Comparison of ENCODE assay signal across 20 cellular contexts in the genomic region with DNA sequence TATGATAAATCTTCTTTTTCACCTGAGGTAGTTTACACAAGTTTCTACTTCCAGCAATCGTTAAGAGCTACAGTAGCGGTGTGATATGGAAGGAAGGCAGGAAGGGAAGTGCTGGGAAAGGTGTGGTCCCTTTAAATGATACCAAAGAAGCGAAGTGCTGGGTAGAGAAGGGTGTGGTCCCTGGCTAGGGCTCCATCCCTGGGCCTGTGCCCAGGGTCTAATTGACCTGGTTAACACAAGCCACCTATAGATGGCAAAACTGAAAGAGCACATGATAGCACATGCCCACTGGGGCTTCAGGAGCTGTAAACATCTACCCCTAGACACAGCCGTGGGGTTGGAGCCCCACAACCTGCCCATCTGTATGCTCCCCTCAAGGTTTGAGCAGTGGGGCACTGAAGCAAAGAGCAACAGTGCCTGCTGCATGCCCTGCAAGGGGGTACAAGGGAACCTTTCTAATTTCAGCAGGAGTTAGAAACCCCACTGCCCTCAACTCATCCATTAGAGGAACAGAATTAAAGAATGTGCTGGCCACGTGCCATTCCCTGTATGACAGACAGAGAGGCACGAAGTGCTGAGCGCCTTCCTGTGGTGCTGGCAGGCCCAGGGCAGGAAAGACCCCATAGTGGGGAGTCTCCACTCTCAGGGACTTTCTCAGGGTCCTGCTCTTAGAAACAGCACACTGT.
DNase-seq lines count a peak whose midpoint lies in the region; ATAC-seq, FAIRE-seq and TF ChIP-seq lines count a peak whose summit lies in the region.
"Had no signal": no experiment of that assay in that cellular context is flagged by ENCODE, and none has a peak within 500 bp of the region (broad histone marks: within the 10 kb centered on the region; RNA-seq: fewer than 3 reads in every experiment).

No MANE protein-coding gene starts in this region.

- no peaks in the 10 kb centered on the region for H4K20me1 ChIP-seq in H1 (replicated peaks in 1 of 2; ENCODE audit: control insufficient read depth in 1 of 2, insufficient read depth in 2 of 2, low read length in 2 of 2)

- DNase-seq in NCI-H1105 treated with DMSO at 0.1 percent for 48 hours (lab: John Stamatoyannopoulos, UW) (peak; percentile 77), H1 (ENCODE audit: low read depth in 1 of 2, low spot score in 2 of 2) (no peak), osteocyte (ENCODE audit: extremely low spot score, unreplicated experiment) (no peak), gastrocnemius medialis (no peak), brain microvascular endothelial cell (no peak)
- DNase-seq: BE2C; CD8-positive, alpha-beta T cell; DMS53; NCI-H2029; NCI-H524; T-cell had no signal

- H3K9me3 Mint-ChIP-seq in osteocyte (ENCODE audit: unreplicated experiment): no peaks in the 10 kb centered on the region
- H3K9me3 Mint-ChIP-seq: CD8-positive, alpha-beta T cell; T-cell had no signal

- H2BK12ac ChIP-seq in H1 (ENCODE audit: low read depth, low read length): no peak overlapping the region

- 0 out of 2 replicates have a peak overlapping the region, but pooled peaks have one; percentile 13 for H3K18ac ChIP-seq in H1 (ENCODE audit: extremely low read depth, low read length)

- TF ChIP-seq POLR2A in H1 (IDR thresholded peaks at IDR 0.05; ENCODE audit: control extremely low read depth in 1 of 2, low read depth in 2 of 2, low read length in 2 of 2) (no peak), gastrocnemius medialis (IDR thresholded peaks at IDR 0.05) (no peak)

- H3K9ac ChIP-seq in H1 (replicated peaks in 1 of 4; ENCODE audit: extremely low read depth in 1 of 4, low read depth in 3 of 4, low read length in 3 of 4): no peak overlapping the region

- H3K79me2 ChIP-seq in H1 (ENCODE audit: control insufficient read depth in 1 of 2, insufficient read depth in 2 of 2, low read length in 2 of 2): no peaks in the 10 kb centered on the region

- in situ Hi-C loops in gastrocnemius medialis (cut with MboI; ENCODE audit: low sequenced_read_pairs in 4 of 4) (no loop called here), brain microvascular endothelial cell (cut with HindIII; ENCODE audit: low pct_ligation_motif_present, low sequenced_read_pairs) (no loop called here)

- no peak overlapping the region for H2BK120ac ChIP-seq in H1 (replicated peaks; ENCODE audit: low read depth, low read length)

- no peak overlapping the region for H2AFZ ChIP-seq in H1 (ENCODE audit: low read length)
- H2AFZ ChIP-seq: PC-9 had no signal

- H2BK5ac ChIP-seq in H1 (ENCODE audit: low read depth, low read length): no peak overlapping the region

- 0 out of 2 replicates have a peak overlapping the region, but pooled peaks have one; percentile 4 for H4K8ac ChIP-seq in H1 (ENCODE audit: extremely low read depth, insufficient read depth, low read length)

- no peak overlapping the region for H2BK20ac ChIP-seq in H1 (ENCODE audit: low read length)

- H3K27ac ChIP-seq in HEK293 (ENCODE audit: extremely low read depth, low read depth, low read length) (no peak overlapping the region), H1 (ENCODE audit: low read depth, low read length) (no peak overlapping the region), gastrocnemius medialis (no peak overlapping the region), brain microvascular endothelial cell (no peak overlapping the region)
- H3K27ac ChIP-seq: PC-9, SK-N-MC had no signal

- no peak overlapping the region for H4K91ac ChIP-seq in H1 (replicated peaks; ENCODE audit: insufficient read length, low read length)

- FAIRE-seq in H1 (lab: Jason Lieb, UNC): no peak
- FAIRE-seq: HTR-8/SVneo, K562 had no signal

- no peak for TF ChIP-seq EP300 in H1 (IDR thresholded peaks at IDR 0.05; ENCODE audit: borderline replicate concordance in 1 of 2, low read depth in 2 of 2, low read length in 2 of 2)

- no peak overlapping the region for H2BK15ac ChIP-seq in H1 (ENCODE audit: low read length)

- H3K4me3 ChIP-seq in HEK293 (ENCODE audit: low read depth, low read length) (no peak overlapping the region), H1 (ENCODE audit: extremely low read depth in 1 of 4, insufficient read depth in 2 of 4, low read depth in 3 of 4, low read length in 4 of 4) (no peak overlapping the region), gastrocnemius medialis (no peak overlapping the region), brain microvascular endothelial cell (ENCODE audit: low read depth, low read length) (no peak overlapping the region)
- H3K4me3 ChIP-seq: HAP-1, K562, PC-9, SK-N-MC had no signal

- peak overlapping the region; percentile 78 for H3K27ac Mint-ChIP-seq in osteocyte (ENCODE audit: unreplicated experiment)
- H3K27ac Mint-ChIP-seq: CD8-positive, alpha-beta T cell; T-cell had no signal

- no peak overlapping the region for H2AK5ac ChIP-seq in H1 (ENCODE audit: low read depth, low read length)

- ATAC-seq in HG03139 (IDR thresholded peaks at IDR 0.05; ENCODE audit: unreplicated experiment) (no peak), HG03095 (IDR thresholded peaks at IDR 0.05; ENCODE audit: unreplicated experiment) (no peak), gastrocnemius medialis (no peak)
- ATAC-seq: CD8-positive, alpha-beta T cell; K562; Right ventricle myocardium inferior; T-cell had no signal

- H3K36me3 Mint-ChIP-seq in osteocyte (ENCODE audit: unreplicated experiment): no peaks in the 10 kb centered on the region
- H3K36me3 Mint-ChIP-seq: CD8-positive, alpha-beta T cell; T-cell had no signal

- no peak overlapping the region for H3K14ac ChIP-seq in H1 (ENCODE audit: insufficient read length)

- H3K23ac ChIP-seq in H1 (ENCODE audit: insufficient read length): no peak overlapping the region

- H3K4me3 Mint-ChIP-seq in osteocyte (ENCODE audit: unreplicated experiment): no peak overlapping the region
- H3K4me3 Mint-ChIP-seq: CD8-positive, alpha-beta T cell; T-cell had no signal

- peaks cover 70% of the 10 kb centered on the region for H3K4me1 Mint-ChIP-seq in osteocyte (ENCODE audit: unreplicated experiment)
- H3K4me1 Mint-ChIP-seq: T-cell had no signal

- no peak overlapping the region for H3K56ac ChIP-seq in H1 (replicated peaks; ENCODE audit: insufficient read length, low read depth, low read length)

- POLR2A ChIA-PET in HEK293 (lab: Yijun Ruan, JAX): interaction anchor here (0.6 kb wide), 1 partner anchor 95 kb away, joined by 5 read pairs; no protein-coding TSS in a partner anchor
- POLR2A ChIA-PET in H1 (lab: Charles Lee; ENCODE audit: partially characterized antibody): no interaction called here

- H3K4me1 ChIP-seq in HEK293 (ENCODE audit: control insufficient read depth, insufficient read depth, low read length) (peaks cover 21% of the 10 kb centered on the region), H1 (replicated peaks in 1 of 4; ENCODE audit: control insufficient read depth in 3 of 4, insufficient read depth in 4 of 4, low read length in 3 of 4) (no peaks in the 10 kb centered on the region; a peak in 1 of 7 replicates), gastrocnemius medialis (peaks cover 0 to 8% of the 10 kb centered on the region in 2 donors)
- H3K4me1 ChIP-seq: HAP-1 had no signal

- no peak for TF ChIP-seq CTCF in HEK293 (tag by site-specific recombination; IDR thresholded peaks at IDR 0.05)
- no peak for TF ChIP-seq CTCF in H1 (IDR thresholded peaks at IDR 0.05; ENCODE audit: control extremely low read depth in 1 of 3, insufficient read depth in 1 of 3, low read depth in 1 of 3, low read length in 3 of 3)
- no peak for TF ChIP-seq CTCF in osteocyte (IDR thresholded peaks at IDR 0.05)
- no peak for TF ChIP-seq CTCF in gastrocnemius medialis (IDR thresholded peaks at IDR 0.05 in 4 of 5, conservative IDR thresholded peaks at IDR 0.05 in 1 of 5)
- no peak for TF ChIP-seq CTCF in brain microvascular endothelial cell (IDR thresholded peaks at IDR 0.05; ENCODE audit: low read depth, low read length, missing control alignments)

- H3K4ac ChIP-seq in H1 (replicated peaks; ENCODE audit: insufficient read length, low read depth, low read length): no peak overlapping the region

- no peaks in the 10 kb centered on the region for H3K79me1 ChIP-seq in H1 (ENCODE audit: low read depth, low read length)

- no peak for TF ChIP-seq RAD21 in H1 (IDR thresholded peaks at IDR 0.05 in 1 of 2, conservative IDR thresholded peaks at IDR 0.05 in 1 of 2; ENCODE audit: low read depth in 2 of 2, low read length in 2 of 2)

- intact Hi-C loops in gastrocnemius medialis (cut with DNase I; ENCODE audit: low total_unique reads): no loop called here

- no peak overlapping the region for H4K5ac ChIP-seq in H1 (ENCODE audit: insufficient read length, low read depth, low read length)

- no peak overlapping the region for H3K4me2 ChIP-seq in H1 (ENCODE audit: insufficient read depth in 1 of 2, low read depth in 2 of 2, low read length in 2 of 2)
- H3K4me2 ChIP-seq: PC-9 had no signal

- H3K27me3 ChIP-seq in H1 (replicated peaks in 1 of 4; ENCODE audit: control insufficient read depth in 3 of 4, extremely low read depth in 1 of 4, insufficient read depth in 3 of 4, low read length in 3 of 4) (no peaks in the 10 kb centered on the region), gastrocnemius medialis (no peaks in the 10 kb centered on the region), brain microvascular endothelial cell (replicated peaks) (no peaks in the 10 kb centered on the region)
- H3K27me3 ChIP-seq: BE2C had no signal

- 90% methylated on average over 7 of the region's 7 CpGs; no CpG with 5 or more reads in 1 of the 2 experiments for WGBS in H1 (ENCODE audit: extremely low coverage in 1 of 2, insufficient coverage in 1 of 2, insufficient read length in 1 of 2, insufficient replicate concordance in 2 of 2, low coverage in 1 of 2, low lambda C conversion rate in 2 of 2, missing lambda C conversion rate in 1 of 2), 2 experiments

- H3K9me3 ChIP-seq in HEK293 (ENCODE audit: control insufficient read depth, insufficient read depth, low read depth, low read length) (no peaks in the 10 kb centered on the region), H1 (ENCODE audit: insufficient read depth in 2 of 2, low read depth in 1 of 2, low read length in 1 of 2) (no peaks in the 10 kb centered on the region), gastrocnemius medialis (no peaks in the 10 kb centered on the region)
- H3K9me3 ChIP-seq: BE2C, HAP-1 had no signal

- H3K36me3 ChIP-seq in HEK293 (ENCODE audit: control insufficient read depth in 2 of 2, insufficient read depth in 1 of 2, low read length in 2 of 2) (no peaks in the 10 kb centered on the region), H1 (ENCODE audit: control insufficient read depth in 2 of 4, insufficient read depth in 4 of 4, low read length in 3 of 4) (no peaks in the 10 kb centered on the region), gastrocnemius medialis (no peaks in the 10 kb centered on the region), brain microvascular endothelial cell (replicated peaks) (no peaks in the 10 kb centered on the region)
- H3K36me3 ChIP-seq: BE2C, HAP-1 had no signal

- CTCF ChIA-PET in HEK293 (lab: Yijun Ruan, JAX): interaction anchor here (0.6 to 2.0 kb wide), 5 partner anchors 46 to 311 kb away, joined by 3 to 4 read pairs (median 3); no protein-coding TSS in a partner anchor
- CTCF ChIA-PET in H1 (lab: Charles Lee; ENCODE audit: partially characterized antibody): no interaction called here

- H3K27me3 Mint-ChIP-seq in osteocyte (ENCODE audit: unreplicated experiment): no peaks in the 10 kb centered on the region

- no peaks in the 10 kb centered on the region for H3K23me2 ChIP-seq in H1 (ENCODE audit: low read depth, low read length)
